In the genomic region with DNA sequence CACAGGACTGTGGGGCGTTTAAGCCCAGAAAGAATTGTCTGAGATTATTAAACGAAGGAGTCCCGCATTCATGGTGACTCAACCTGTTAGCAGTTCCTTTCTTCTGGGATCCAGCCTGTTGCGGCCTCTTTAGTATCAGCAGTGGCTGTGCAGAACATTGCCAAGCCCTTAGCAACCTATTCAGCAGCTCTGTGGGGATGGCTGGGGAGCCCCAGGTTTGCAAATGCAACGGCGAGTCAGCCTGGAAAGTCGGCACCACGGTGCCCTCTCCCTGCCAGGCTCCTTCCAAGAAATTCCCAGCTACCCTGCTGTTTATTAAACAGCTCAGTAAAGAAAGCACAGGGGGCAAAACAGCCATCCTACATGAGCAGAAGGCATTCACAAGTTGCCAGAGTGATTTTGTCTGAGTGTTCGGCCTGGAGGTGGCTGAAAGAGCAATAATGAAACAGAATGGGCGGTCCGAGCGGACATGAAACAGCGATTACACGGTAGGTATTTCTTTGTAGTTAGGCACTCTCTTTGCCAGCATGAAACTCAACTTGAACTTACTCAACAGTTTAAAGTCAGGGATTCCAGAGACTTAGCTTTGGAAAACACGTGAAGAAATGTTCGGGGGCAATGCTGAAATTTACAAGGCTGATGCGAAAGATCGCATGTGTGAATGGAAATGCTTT, we compare ENCODE assay signal across 12 cellular contexts.
DNase-seq lines count a peak whose midpoint lies in the region; ATAC-seq and TF ChIP-seq lines count a peak whose summit lies in the region.
"Had no signal": no experiment of that assay in that cellular context is flagged by ENCODE, and none has a peak within 500 bp of the region (broad histone marks: within the 10 kb centered on the region; RNA-seq: fewer than 3 reads in every experiment).

No MANE protein-coding gene starts in this region.

- no peak overlapping the region for H2AFZ ChIP-seq in HCT116 (ENCODE audit: low read depth, low read length, poor library complexity, severe bottlenecking)

- no peaks in the 10 kb centered on the region for H3K9me3 Mint-ChIP-seq in progenitor cell of endocrine pancreas (ENCODE audit: low read depth)
- H3K9me3 Mint-ChIP-seq: activated naive CD4-positive, alpha-beta T cell treated with anti-CD3 and anti-CD28 coated beads, Interleukin-2, amount 50 U/mL, for 72 hours had no signal

- H3K36me3 Mint-ChIP-seq in progenitor cell of endocrine pancreas (ENCODE audit: insufficient read depth): no peaks in the 10 kb centered on the region
- H3K36me3 Mint-ChIP-seq: activated naive CD4-positive, alpha-beta T cell treated with anti-CD3 and anti-CD28 coated beads, Interleukin-2, amount 50 U/mL, for 72 hours; CD14-positive monocyte had no signal

- in situ Hi-C loops in astrocyte of the cerebellum (cut with HindIII; ENCODE audit: low sequenced_read_pairs): no loop called here

- TF ChIP-seq CTCF in HCT116 (IDR thresholded peaks at IDR 0.05 in 2 of 3, conservative IDR thresholded peaks at IDR 0.05 in 1 of 3; ENCODE audit: borderline replicate concordance in 1 of 3, insufficient read depth in 1 of 3, low read depth in 2 of 3, low read length in 2 of 3) (no peak), astrocyte of the cerebellum (IDR thresholded peaks at IDR 0.05; ENCODE audit: low read depth, low read length, missing control alignments) (no peak), progenitor cell of endocrine pancreas (IDR thresholded peaks at IDR 0.05; ENCODE audit: unreplicated experiment) (no peak)

- H3K4me3 ChIP-seq in HCT116 (replicated peaks in 1 of 2; ENCODE audit: low read depth in 1 of 2, low read length in 2 of 2) (no peak overlapping the region), astrocyte of the cerebellum (ENCODE audit: low read depth, low read length) (peak overlapping the region; percentile 21), iPS-20b (ENCODE audit: low read length) (peak overlapping the region; percentile 38; the same call in 1 of the 2 replicates)

- CTCF ChIA-PET in HCT116 (lab: Charles Lee): no interaction called here

- no peak for TF ChIP-seq POLR2A in HCT116 (IDR thresholded peaks at IDR 0.05; ENCODE audit: borderline replicate concordance, extremely low read depth, insufficient read depth, insufficient read length)

- H4K20me1 ChIP-seq in HCT116 (ENCODE audit: insufficient read depth): no peaks in the 10 kb centered on the region

- H3K4me3 Mint-ChIP-seq in progenitor cell of endocrine pancreas (ENCODE audit: low read depth): no peak overlapping the region
- H3K4me3 Mint-ChIP-seq: CD14-positive monocyte had no signal

- TF ChIP-seq RAD21 in HCT116 (IDR thresholded peaks at IDR 0.05; ENCODE audit: low read depth): no peak

- ATAC-seq in HCT116 (no peak), HG03342 (IDR thresholded peaks at IDR 0.05; ENCODE audit: unreplicated experiment) (no peak), sciatic nerve (no peak), left colon (no peak)
- ATAC-seq: activated naive CD4-positive, alpha-beta T cell treated with anti-CD3 and anti-CD28 coated beads, Interleukin-2, amount 50 U/mL, for 72 hours had no signal

- H3K27me3 ChIP-seq in HCT116 (ENCODE audit: insufficient read depth, low read length) (no peaks in the 10 kb centered on the region), iPS-20b (ENCODE audit: insufficient read depth, low read length) (peaks cover 13% of the 10 kb centered on the region; the same call in 1 of the 2 replicates)

- peaks cover 24% of the 10 kb centered on the region for H3K4me1 Mint-ChIP-seq in progenitor cell of endocrine pancreas (ENCODE audit: low read depth)

- H3K27ac ChIP-seq in HCT116 (ENCODE audit: low read depth, low read length): no peak overlapping the region
- no peak overlapping the region for H3K27ac ChIP-seq in iPS-20b (ENCODE audit: low read length)

- peak overlapping the region; percentile 14 for H3K27ac Mint-ChIP-seq in progenitor cell of endocrine pancreas
- H3K27ac Mint-ChIP-seq: activated naive CD4-positive, alpha-beta T cell treated with anti-CD3 and anti-CD28 coated beads, Interleukin-2, amount 50 U/mL, for 72 hours; CD14-positive monocyte had no signal

- no peaks in the 10 kb centered on the region for H3K27me3 Mint-ChIP-seq in progenitor cell of endocrine pancreas

- intact Hi-C loops in HCT116 (cut with micrococcal nuclease) (no loop called here), sciatic nerve (cut with DNase I) (no loop called here), left colon (cut with DNase I, micrococcal nuclease) (no loop called here)

- RAD21 ChIA-PET in HCT116 (lab: Charles Lee; ENCODE audit: low non-redundant PET in 1 of 2, low total read pairs in 2 of 2, uncharacterized antibody in 2 of 2, unreplicated experiment in 2 of 2): no interaction called here

- DNase-seq in HCT116 (ENCODE audit: low read depth, low spot score) (no peak), astrocyte of the cerebellum (ENCODE audit: low read depth) (peak; percentile 56), progenitor cell of endocrine pancreas (ENCODE audit: low spot score, unreplicated experiment) (no peak), NCI-H1105 (lab: John Stamatoyannopoulos, UW) (no peak), sciatic nerve (ENCODE audit: low spot score) (no peak), left colon (no peak)
- DNase-seq: mammary epithelial cell, RPMI8226 had no signal

- H3K9me3 ChIP-seq in HCT116 (ENCODE audit: control insufficient read depth in 1 of 2, insufficient read depth in 1 of 2, low read depth in 1 of 2, low read length in 2 of 2) (no peaks in the 10 kb centered on the region), iPS-20b (ENCODE audit: insufficient read depth, low read depth, low read length) (no peaks in the 10 kb centered on the region)

- no peaks in the 10 kb centered on the region for H3K9me2 ChIP-seq in HCT116 (ENCODE audit: insufficient read depth)

- H3K36me3 ChIP-seq in HCT116 (ENCODE audit: control insufficient read depth in 1 of 2, insufficient read depth in 2 of 2, low read length in 2 of 2): no peaks in the 10 kb centered on the region
- no peaks in the 10 kb centered on the region for H3K36me3 ChIP-seq in iPS-20b (ENCODE audit: insufficient read depth, low read depth, low read length)

- H3K79me2 ChIP-seq in HCT116 (ENCODE audit: insufficient read depth, low read length): no peaks in the 10 kb centered on the region

- POLR2A ChIA-PET in HCT116 (lab: Charles Lee): no interaction called here

- no peaks in the 10 kb centered on the region for H3K4me1 ChIP-seq in HCT116 (ENCODE audit: control insufficient read depth in 1 of 2, insufficient read depth in 2 of 2, low read length in 2 of 2)
- peaks cover 9% of the 10 kb centered on the region; the same call in 1 of the 2 replicates for H3K4me1 ChIP-seq in iPS-20b (ENCODE audit: insufficient read depth, low read length)

- no peak overlapping the region for H3K9ac ChIP-seq in HCT116 (ENCODE audit: low read length)
- no peak overlapping the region for H3K9ac ChIP-seq in iPS-20b (ENCODE audit: low read depth, low read length)

- no TSS peak for BruUV-seq in HCT116 (replicated peaks; lab: Mats Ljungman, UMichigan)

- peak overlapping the region; percentile 4; the same call in 1 of the 2 replicates for H3K4me2 ChIP-seq in HCT116 (ENCODE audit: low read length)

TF ChIP-seq in HCT116, 20 proteins besides CTCF, POLR2A, EP300 and RAD21:
- TF ChIP-seq, protein P1, sequence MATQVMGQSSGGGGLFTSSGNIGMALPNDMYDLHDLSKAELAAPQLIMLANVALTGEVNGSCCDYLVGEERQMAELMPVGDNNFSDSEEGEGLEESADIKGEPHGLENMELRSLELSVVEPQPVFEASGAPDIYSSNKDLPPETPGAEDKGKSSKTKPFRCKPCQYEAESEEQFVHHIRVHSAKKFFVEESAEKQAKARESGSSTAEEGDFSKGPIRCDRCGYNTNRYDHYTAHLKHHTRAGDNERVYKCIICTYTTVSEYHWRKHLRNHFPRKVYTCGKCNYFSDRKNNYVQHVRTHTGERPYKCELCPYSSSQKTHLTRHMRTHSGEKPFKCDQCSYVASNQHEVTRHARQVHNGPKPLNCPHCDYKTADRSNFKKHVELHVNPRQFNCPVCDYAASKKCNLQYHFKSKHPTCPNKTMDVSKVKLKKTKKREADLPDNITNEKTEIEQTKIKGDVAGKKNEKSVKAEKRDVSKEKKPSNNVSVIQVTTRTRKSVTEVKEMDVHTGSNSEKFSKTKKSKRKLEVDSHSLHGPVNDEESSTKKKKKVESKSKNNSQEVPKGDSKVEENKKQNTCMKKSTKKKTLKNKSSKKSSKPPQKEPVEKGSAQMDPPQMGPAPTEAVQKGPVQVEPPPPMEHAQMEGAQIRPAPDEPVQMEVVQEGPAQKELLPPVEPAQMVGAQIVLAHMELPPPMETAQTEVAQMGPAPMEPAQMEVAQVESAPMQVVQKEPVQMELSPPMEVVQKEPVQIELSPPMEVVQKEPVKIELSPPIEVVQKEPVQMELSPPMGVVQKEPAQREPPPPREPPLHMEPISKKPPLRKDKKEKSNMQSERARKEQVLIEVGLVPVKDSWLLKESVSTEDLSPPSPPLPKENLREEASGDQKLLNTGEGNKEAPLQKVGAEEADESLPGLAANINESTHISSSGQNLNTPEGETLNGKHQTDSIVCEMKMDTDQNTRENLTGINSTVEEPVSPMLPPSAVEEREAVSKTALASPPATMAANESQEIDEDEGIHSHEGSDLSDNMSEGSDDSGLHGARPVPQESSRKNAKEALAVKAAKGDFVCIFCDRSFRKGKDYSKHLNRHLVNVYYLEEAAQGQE (IDR thresholded peaks at IDR 0.05; ENCODE audit: low read depth): no peak
- TF ChIP-seq, protein P2, sequence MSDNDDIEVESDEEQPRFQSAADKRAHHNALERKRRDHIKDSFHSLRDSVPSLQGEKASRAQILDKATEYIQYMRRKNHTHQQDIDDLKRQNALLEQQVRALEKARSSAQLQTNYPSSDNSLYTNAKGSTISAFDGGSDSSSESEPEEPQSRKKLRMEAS (IDR thresholded peaks at IDR 0.05): no peak
TF ChIP-seq in HCT116: peak in this region for 0.

Comparison
In these comparisons a context has a peak if more than half of its experiments do, and no peak if none do; other contexts are left out.
1. H3K4me3 ChIP-seq: peak in astrocyte of the cerebellum (single experiment) and iPS-20b (single experiment); none in HCT116 (0 of 2).